Comparison of ENCODE assay signal across 27 cellular contexts in genomic region chr13:113046883-113047244, GRCh38. TPM values are rescaled to one million over a fixed set of nuclear protein-coding genes. Genes with fewer than 3 reads are reported as not detected.
"Had no signal": no experiment of that assay in that cellular context is flagged by ENCODE, and none has a peak within 500 bp of the region (broad histone marks: within the 10 kb centered on the region; RNA-seq: fewer than 3 reads in every experiment).

No MANE protein-coding gene starts in this region.

- H3K36me3 ChIP-seq: cardiac muscle cell, pancreas had no signal

- ATAC-seq: activated naive CD8-positive, alpha-beta T cell treated with anti-CD3 and anti-CD28 coated beads, Interleukin-2, amount 50 U/mL, for 24 hours; esophagus mucosa; naive thymus-derived CD8-positive, alpha-beta T cell; pancreas; psoas muscle; T-cell had no signal

- H3K27me3 Mint-ChIP-seq: activated CD4-positive, alpha-beta memory T cell treated with anti-CD3 and anti-CD28 coated beads, Interleukin-2, amount 10 ng/mL, durations not matched to agents 7 days and 5 days; activated CD4-positive, alpha-beta T cell treated with anti-CD3 and anti-CD28 coated beads, Interleukin-2, amount 10 ng/mL, durations not matched to agents 24 days and 14 days; activated naive CD4-positive, alpha-beta T cell treated with anti-CD3 and anti-CD28 coated beads, Interleukin-2, amount 50 U/mL, for 24 hours; activated naive CD8-positive, alpha-beta T cell treated with anti-CD3 and anti-CD28 coated beads, Interleukin-2, amount 50 U/mL, for 24 hours; naive thymus-derived CD8-positive, alpha-beta T cell; T-cell had no signal

- H3K4me1 ChIP-seq: pancreas had no signal

- H3K4me2 ChIP-seq: smooth muscle cell had no signal

- H3K27ac Mint-ChIP-seq: activated CD4-positive, alpha-beta memory T cell treated with anti-CD3 and anti-CD28 coated beads, Interleukin-2, amount 10 ng/mL, durations not matched to agents 7 days and 5 days; activated CD4-positive, alpha-beta T cell treated with anti-CD3 and anti-CD28 coated beads, Interleukin-2, amount 10 ng/mL, durations not matched to agents 24 days and 14 days; activated naive CD4-positive, alpha-beta T cell treated with anti-CD3 and anti-CD28 coated beads, Interleukin-2, amount 50 U/mL, for 24 hours; activated naive CD8-positive, alpha-beta T cell treated with anti-CD3 and anti-CD28 coated beads, Interleukin-2, amount 50 U/mL, for 24 hours; activated T-helper 2 cell treated with anti-CD3 and anti-CD28 coated beads, Interferon-gamma antibody, Interleukin-2, Interleukin-4, amounts not matched to agents 10 μg/mL and 5 μg/mL and 100 μg/mL, durations not matched to agents 14 hours and 24 hours and 36 hours; mesothelial cell of epicardium; T-cell; T-helper 2 cell treated with Interferon-gamma antibody and Interleukin-4, amounts not matched to agents 5 μg/mL and 100 μg/mL, for 36 hours had no signal

- H3K27ac ChIP-seq: cardiac muscle cell, pancreas, psoas muscle, testis had no signal

- H3K9me3 ChIP-seq: heart right ventricle, pancreas, psoas muscle, testis had no signal

- H3K4me3 Mint-ChIP-seq: activated CD4-positive, alpha-beta memory T cell treated with anti-CD3 and anti-CD28 coated beads, Interleukin-2, amount 10 ng/mL, durations not matched to agents 7 days and 5 days; activated CD4-positive, alpha-beta T cell treated with anti-CD3 and anti-CD28 coated beads, Interleukin-2, amount 10 ng/mL, durations not matched to agents 24 days and 14 days; activated naive CD4-positive, alpha-beta T cell treated with anti-CD3 and anti-CD28 coated beads, Interleukin-2, amount 50 U/mL, for 24 hours; activated naive CD8-positive, alpha-beta T cell treated with anti-CD3 and anti-CD28 coated beads, Interleukin-2, amount 50 U/mL, for 24 hours; mesothelial cell of epicardium; naive thymus-derived CD8-positive, alpha-beta T cell; neural crest cell; T-cell; T-helper 2 cell treated with Interferon-gamma antibody and Interleukin-4, amounts not matched to agents 5 μg/mL and 100 μg/mL, for 36 hours had no signal

- H3K4me1 Mint-ChIP-seq: activated CD4-positive, alpha-beta memory T cell treated with anti-CD3 and anti-CD28 coated beads, Interleukin-2, amount 10 ng/mL, durations not matched to agents 7 days and 5 days; activated CD4-positive, alpha-beta T cell treated with anti-CD3 and anti-CD28 coated beads, Interleukin-2, amount 10 ng/mL, durations not matched to agents 24 days and 14 days; activated naive CD4-positive, alpha-beta T cell treated with anti-CD3 and anti-CD28 coated beads, Interleukin-2, amount 50 U/mL, for 24 hours; activated naive CD8-positive, alpha-beta T cell treated with anti-CD3 and anti-CD28 coated beads, Interleukin-2, amount 50 U/mL, for 24 hours; mesothelial cell of epicardium; T-cell had no signal

- DNase-seq: activated CD4-positive, alpha-beta memory T cell treated with anti-CD3 and anti-CD28 coated beads, Interleukin-2, amount 10 ng/mL, durations not matched to agents 7 days and 5 days; activated CD4-positive, alpha-beta T cell treated with anti-CD3 and anti-CD28 coated beads, Interleukin-2, amount 10 ng/mL, durations not matched to agents 24 days and 14 days; activated CD4-positive, CD25-positive, alpha-beta regulatory T cell treated with anti-CD3 and anti-CD28 coated beads, Interleukin-2, amount 50 U/mL, for 72 hours; activated naive CD8-positive, alpha-beta T cell treated with anti-CD3 and anti-CD28 coated beads, Interleukin-2, amount 50 U/mL, for 24 hours; activated T-cell treated with anti-CD3 and anti-CD28 coated beads, Interleukin-2, amount 50 U/mL, for 48 hours; amygdala; cortex of kidney; foreskin fibroblast; naive thymus-derived CD8-positive, alpha-beta T cell; nucleus accumbens; stimulated activated CD4-positive, alpha-beta T cell treated with anti-CD3 and anti-CD28 coated beads, Interleukin-15, amount 100 ng/mL, for 24 hours; stimulated activated naive CD4-positive, alpha-beta T cell; T-cell; testis; trophoblast cell had no signal

- H3K9me3 Mint-ChIP-seq: activated CD4-positive, alpha-beta memory T cell treated with anti-CD3 and anti-CD28 coated beads, Interleukin-2, amount 10 ng/mL, durations not matched to agents 7 days and 5 days; activated CD4-positive, alpha-beta T cell treated with anti-CD3 and anti-CD28 coated beads, Interleukin-2, amount 10 ng/mL, durations not matched to agents 24 days and 14 days; activated naive CD4-positive, alpha-beta T cell treated with anti-CD3 and anti-CD28 coated beads, Interleukin-2, amount 50 U/mL, for 24 hours; activated naive CD8-positive, alpha-beta T cell treated with anti-CD3 and anti-CD28 coated beads, Interleukin-2, amount 50 U/mL, for 24 hours; activated T-helper 2 cell treated with anti-CD3 and anti-CD28 coated beads, Interferon-gamma antibody, Interleukin-2, Interleukin-4, amounts not matched to agents 10 μg/mL and 5 μg/mL and 100 μg/mL, durations not matched to agents 14 hours and 24 hours and 36 hours; mesothelial cell of epicardium; naive thymus-derived CD8-positive, alpha-beta T cell; neural crest cell; T-cell; T-helper 2 cell treated with Interferon-gamma antibody and Interleukin-4, amounts not matched to agents 5 μg/mL and 100 μg/mL, for 36 hours had no signal

- H3K27me3 ChIP-seq: pancreas, testis had no signal

- H3K4me3 ChIP-seq: cardiac muscle cell, heart right ventricle, pancreas, psoas muscle, smooth muscle cell, testis had no signal

RNA-seq across cellular contexts. Expression of gene F7, which starts 58.7 kb away (rescaled TPM):
- total RNA-seq: activated CD4-positive, alpha-beta memory T cell treated with anti-CD3 and anti-CD28 coated beads, Interleukin-2, amount 10 ng/mL, durations not matched to agents 7 days and 5 days; activated CD4-positive, alpha-beta T cell treated with anti-CD3 and anti-CD28 coated beads, Interleukin-2, amount 10 ng/mL, durations not matched to agents 24 days and 14 days; activated T-helper 2 cell treated with anti-CD3 and anti-CD28 coated beads, Interferon-gamma antibody, Interleukin-2, Interleukin-4, amounts not matched to agents 10 μg/mL and 5 μg/mL and 100 μg/mL, durations not matched to agents 14 hours and 24 hours and 36 hours; endothelial cell of umbilical vein; esophagus mucosa had no signal
- polyA plus RNA-seq: cardiac muscle cell, endothelial cell of umbilical vein had no signal
